Comparison of ENCODE assay signal across 35 cellular contexts in genomic region chr6:119084784-119085183, GRCh38.
"Had no signal": no experiment of that assay in that cellular context is flagged by ENCODE, and none has a peak within 500 bp of the region (broad histone marks: within the 10 kb centered on the region; RNA-seq: fewer than 3 reads in every experiment).

No MANE protein-coding gene starts in this region.

- DNase-seq: Karpas-422, Kasumi-1, MG63, MM.1S, MV-4-11, NCI-H1048, NCI-H1092, NCI-H1092 treated with DMSO at 0.1 percent for 48 hours, NCI-H1105, NCI-H1105 treated with DMSO at 0.1 percent for 48 hours, NCI-H1417, NCI-H1417 treated with DMSO at 0.1 percent for 48 hours, NCI-H1436, NCI-H1436 treated with DMSO at 0.1 percent for 48 hours, NCI-H146, NCI-H1694, NCI-H1694 treated with DMSO at 0.1 percent for 48 hours, NCI-H187, NCI-H187 treated with DMSO at 0.1 percent for 48 hours, NCI-H1930, NCI-H2029, NCI-H2029 treated with DMSO at 0.1 percent for 48 hours, NCI-H2081, NCI-H2081 treated with DMSO at 0.1 percent for 48 hours, NCI-H2107, NCI-H2171, NCI-H2171 treated with DMSO at 0.1 percent for 48 hours, NCI-H2227 treated with DMSO at 0.1 percent for 48 hours, NCI-H226, NCI-H345, NCI-H446, NCI-H446 treated with DMSO at 0.1 percent for 48 hours, NCI-H510A, NCI-H510A treated with DMSO at 0.1 percent for 48 hours, NCI-H524 had no signal

- H3K4me3 ChIP-seq: MG63 had no signal

- H3K36me3 ChIP-seq: MG63 had no signal
